In genomic region chr1:156291226-156292061, GRCh38 we compare ENCODE assay signal across 6 cellular contexts. TPM values are rescaled to one million over a fixed set of nuclear protein-coding genes. Genes with fewer than 3 reads are reported as not detected.
A peak's percentile ranks its signal among the peaks of the same experiment; 100 is the strongest.
DNase-seq lines count a peak whose midpoint lies in the region; ATAC-seq lines count a peak whose summit lies in the region.

No MANE protein-coding gene starts in this region.

- in situ Hi-C loops in SK-MEL-5 (cut with HindIII; ENCODE audit: low pct_unique_long_range_greater_than_20kb, low sequenced_read_pairs), result no loop called here

- DNase-seq in SK-MEL-5 (ENCODE audit: low read depth, low spot score) (peak; percentile 91), glomerular visceral epithelial cell (ENCODE audit: extremely low spot score) (peak; percentile 75), renal cortical epithelial cell (ENCODE audit: low read depth) (peak; percentile 70), NOMO-1 treated with DMSO at 0.1 percent for 48 hours (lab: John Stamatoyannopoulos, UW; ENCODE audit: unreplicated experiment) (no peak)
- no peak for DNase-seq in activated effector memory CD4-positive, alpha-beta T cell treated with Interleukin-2 at 50 U/mL for 16 hours

- peak; percentile 52 for ATAC-seq in GM21515 (IDR thresholded peaks at IDR 0.05; ENCODE audit: unreplicated experiment)

RNA-seq across cellular contexts. Expression of gene GLMP, which starts 4.0 kb away (rescaled TPM):
- total RNA-seq in SK-MEL-5 (2014; rRNA removed; shearing (Covaris generic)), result 408 and 450 TPM in 2 replicates
- polyA plus RNA-seq in SK-MEL-5 (2015; cell fraction: cytosol; rRNA removed), result 616 and 653 TPM in 2 replicates
- 218 and 291 TPM in 2 replicates for polyA plus RNA-seq in SK-MEL-5 (2015; cell fraction: nucleus; rRNA removed)
- 23.7 and 37.2 TPM in 2 replicates for total RNA-seq in renal cortical epithelial cell

RNA-seq across cellular contexts. Expression of gene TMEM79, which starts 7.3 kb away (rescaled TPM):
- total RNA-seq in SK-MEL-5 (2014; rRNA removed; shearing (Covaris generic)), result 0.96 and 1.0 TPM in 2 replicates
- 4.7 and 6.2 TPM in 2 replicates for polyA plus RNA-seq in SK-MEL-5 (2015; cell fraction: cytosol; rRNA removed)
- polyA plus RNA-seq in SK-MEL-5 (2015; cell fraction: nucleus; rRNA removed), result 23.9 and 44.5 TPM in 2 replicates
- total RNA-seq in renal cortical epithelial cell, result 0.52 and 1.6 TPM in 2 replicates

RNA-seq across cellular contexts. Expression of gene VHLL, which starts 7.7 kb away (rescaled TPM):
- 0.27 TPM in 1 of 2 replicates, not detected in the other for total RNA-seq in SK-MEL-5 (2014; rRNA removed; shearing (Covaris generic))
- polyA plus RNA-seq in SK-MEL-5 (2015; cell fraction: cytosol; rRNA removed), result not detected in 2 replicates
- not detected in 2 replicates for polyA plus RNA-seq in SK-MEL-5 (2015; cell fraction: nucleus; rRNA removed)
- not detected in 2 replicates for total RNA-seq in renal cortical epithelial cell

RNA-seq across cellular contexts. Expression of gene SMG5, which starts 8.8 kb away (rescaled TPM):
- 77.5 and 80.5 TPM in 2 replicates for total RNA-seq in SK-MEL-5 (2014; rRNA removed; shearing (Covaris generic))
- 76.8 and 93.4 TPM in 2 replicates for polyA plus RNA-seq in SK-MEL-5 (2015; cell fraction: cytosol; rRNA removed)
- 206 and 212 TPM in 2 replicates for polyA plus RNA-seq in SK-MEL-5 (2015; cell fraction: nucleus; rRNA removed)
- 58.5 and 92.8 TPM in 2 replicates for total RNA-seq in renal cortical epithelial cell

RNA-seq across cellular contexts. Expression of gene PAQR6, which starts 43.6 kb away (rescaled TPM):
- 0.13 and 0.32 TPM in 2 replicates for total RNA-seq in SK-MEL-5 (2014; rRNA removed; shearing (Covaris generic))
- 0.44 and 0.61 TPM in 2 replicates for polyA plus RNA-seq in SK-MEL-5 (2015; cell fraction: cytosol; rRNA removed)
- 26.7 and 31.6 TPM in 2 replicates for polyA plus RNA-seq in SK-MEL-5 (2015; cell fraction: nucleus; rRNA removed)
- total RNA-seq in renal cortical epithelial cell, result 0.80 TPM in 1 of 2 replicates, not detected in the other

Comparison
In these comparisons a context has a peak if more than half of its experiments do, and no peak if none do; other contexts are left out.
1. DNase-seq: peak in SK-MEL-5 (single experiment), glomerular visceral epithelial cell (single experiment) and renal cortical epithelial cell (single experiment); none in activated effector memory CD4-positive, alpha-beta T cell treated with Interleukin-2 at 50 U/mL for 16 hours (single experiment) and NOMO-1 treated with DMSO at 0.1 percent for 48 hours (single experiment).
2. RNA of gene GLMP, which starts 4.0 kb away (total RNA-seq): 408 to 450 TPM in SK-MEL-5; 23.7 to 37.2 TPM in renal cortical epithelial cell; every median in the first group is over 10 times any median in the second.